23 cellular contexts compared by ENCODE assay signal in genomic region chr3:99199021-99199420, GRCh38.
"Had no signal": no experiment of that assay in that cellular context is flagged by ENCODE, and none has a peak within 500 bp of the region (broad histone marks: within the 10 kb centered on the region; RNA-seq: fewer than 3 reads in every experiment).

No MANE protein-coding gene starts in this region.

- H3K27ac ChIP-seq: neural progenitor cell, ovary, parathyroid adenoma, psoas muscle, right lobe of liver, sigmoid colon, stomach, thoracic aorta, thyroid gland, tibial nerve, upper lobe of left lung, vagina had no signal

- ATAC-seq: psoas muscle; right cardiac atrium; right lobe of liver; stimulated activated effector memory CD8-positive, alpha-beta T cell treated with anti-CD3 and anti-CD28 coated beads, Interleukin-12 subunit alpha, Interleukin-12 subunit beta, amount 100 ng/mL, for 72 hours; stimulated activated naive B cell treated with anti-CD40 and anti-IgM and Interleukin-4, amounts not matched to agents 10 μg/mL and 1 μg/mL and 100 μg/mL, for 72 hours had no signal

- H3K4me1 ChIP-seq: neural progenitor cell, parathyroid adenoma, psoas muscle, right lobe of liver, sigmoid colon, stomach, thyroid gland, tibial nerve, upper lobe of left lung, vagina had no signal

- H3K36me3 ChIP-seq: neural progenitor cell, ovary, right lobe of liver, sigmoid colon, stomach, thoracic aorta, thyroid gland, tibial nerve, upper lobe of left lung, vagina had no signal

- DNase-seq: occipital lobe; ovary; psoas muscle; right cardiac atrium; right lobe of liver; sigmoid colon; small intestine; stimulated activated CD4-positive, alpha-beta T cell treated with anti-CD3 and anti-CD28 coated beads, Interleukin-15, amount 100 ng/mL, for 24 hours; stimulated activated CD4-positive, alpha-beta T cell treated with anti-CD3 and anti-CD28 coated beads, Interleukin-2, amount 100 ng/mL, for 24 hours; stimulated activated CD4-positive, alpha-beta T cell treated with anti-CD3 and anti-CD28 coated beads, Interleukin-2, amount 100 ng/mL, for 48 hours; stimulated activated CD4-positive, alpha-beta T cell treated with anti-CD3 and anti-CD28 coated beads, Interleukin-4, amount 100 ng/mL, for 24 hours; stimulated activated naive B cell treated with anti-CD40 and anti-IgM and Interleukin-4, amounts not matched to agents 10 μg/mL and 1 μg/mL and 100 μg/mL, for 72 hours; stimulated activated naive CD4-positive, alpha-beta T cell treated with Interleukin-2 at 50 U/mL for 16 hours; stomach; thyroid gland; trophoblast cell; upper lobe of left lung had no signal

- H3K9me3 ChIP-seq: ovary, psoas muscle, right lobe of liver, sigmoid colon, stomach, thoracic aorta, thyroid gland, tibial nerve, upper lobe of left lung, vagina had no signal

- H3K27me3 ChIP-seq: neural progenitor cell, ovary, right lobe of liver, sigmoid colon, stomach, thyroid gland, tibial nerve, upper lobe of left lung, vagina had no signal

- H3K4me3 ChIP-seq: neural progenitor cell, ovary, psoas muscle, right lobe of liver, sigmoid colon, stomach, thoracic aorta, thyroid gland, tibial nerve, upper lobe of left lung, vagina had no signal
